Comparison of ENCODE assay signal across 9 cellular contexts in genomic region chr1:116769561-116769977, GRCh38. TPM values are rescaled to one million over a fixed set of nuclear protein-coding genes. Genes with fewer than 3 reads are reported as not detected.
A peak's percentile ranks its signal among the peaks of the same experiment; 100 is the strongest.
DNase-seq lines count a peak whose midpoint lies in the region; ATAC-seq and TF ChIP-seq lines count a peak whose summit lies in the region.
"Had no signal": no experiment of that assay in that cellular context is flagged by ENCODE, and none has a peak within 500 bp of the region (broad histone marks: within the 10 kb centered on the region; RNA-seq: fewer than 3 reads in every experiment).

No MANE protein-coding gene starts in this region.

- no peaks in the 10 kb centered on the region for H3K36me3 ChIP-seq in OCI-LY1 (ENCODE audit: insufficient read depth, low read length)

- no peaks in the 10 kb centered on the region for H3K9me3 ChIP-seq in OCI-LY1 (ENCODE audit: low read length)

- H3K9me2 ChIP-seq in OCI-LY1 (ENCODE audit: low read depth, low read length), result no peaks in the 10 kb centered on the region

- TF ChIP-seq CTCF in OCI-LY1 (IDR thresholded peaks at IDR 0.05; ENCODE audit: low read length) (no peak), omental fat pad (IDR thresholded peaks at IDR 0.05) (no peak)

- DNase-seq in activated naive CD4-positive, alpha-beta T cell treated with anti-CD3 and anti-CD28 coated beads, Interleukin-2, amount 50 U/mL, for 16 hours, result peak; percentile 73
- DNase-seq in stimulated activated CD8-positive, alpha-beta memory T cell treated with anti-CD3 and anti-CD28 coated beads, Interleukin-15, amount 100 ng/mL, for 1 hour (ENCODE audit: low read depth), result peak; percentile 25
- no peak for DNase-seq in NCI-H2196 (lab: John Stamatoyannopoulos, UW; ENCODE audit: unreplicated experiment)
- DNase-seq in omental fat pad (ENCODE audit: low spot score), result no peak
- DNase-seq in cerebellum (ENCODE audit: low spot score), result no peak

- peak overlapping the region; percentile 8; the same call in 1 of the 2 replicates for H3K4me2 ChIP-seq in OCI-LY1 (ENCODE audit: low read length)

- no peaks in the 10 kb centered on the region for H3F3A ChIP-seq in OCI-LY1 (ENCODE audit: insufficient read depth, low read length)

- no peaks in the 10 kb centered on the region for H3K27me3 ChIP-seq in OCI-LY1 (ENCODE audit: insufficient read depth, low read length)

- H2AFZ ChIP-seq in OCI-LY1 (ENCODE audit: low read length), result no peak overlapping the region

- H4K20me1 ChIP-seq in OCI-LY1 (ENCODE audit: insufficient read depth, low read length), result no peaks in the 10 kb centered on the region

- H3K4me3 ChIP-seq in OCI-LY1 (ENCODE audit: low read depth, low read length, poor library complexity, severe bottlenecking), result no peak overlapping the region
- H3K4me3 ChIP-seq: lung had no signal

- H3K4me1 ChIP-seq in OCI-LY1 (ENCODE audit: insufficient read depth, low read length, severe bottlenecking), result peaks cover 15% of the 10 kb centered on the region

- H3K79me2 ChIP-seq in OCI-LY1 (ENCODE audit: insufficient read depth, low read length), result no peaks in the 10 kb centered on the region

- no peak overlapping the region for H3K27ac ChIP-seq in OCI-LY1 (ENCODE audit: low read depth, low read length, poor library complexity, severe bottlenecking)

- H3K9ac ChIP-seq in OCI-LY1 (ENCODE audit: low read length), result no peak overlapping the region

- ATAC-seq in GM18508 (IDR thresholded peaks at IDR 0.05; ENCODE audit: insufficient read depth, unreplicated experiment), result peak; percentile 85
- ATAC-seq in HG02642 (IDR thresholded peaks at IDR 0.05; ENCODE audit: poor library complexity, unreplicated experiment), result peak; percentile 80
- ATAC-seq in omental fat pad (ENCODE audit: low FRiP score), result no peak

RNA-seq across cellular contexts. Expression of gene CD2, which starts 15.3 kb away (rescaled TPM):
- total RNA-seq in omental fat pad, result 1 to 10 TPM; 1.8 to 3.4 (median 2.6) TPM
- total RNA-seq in cerebellum, result not detected

Comparison
In these comparisons a context has a peak if more than half of its experiments do, and no peak if none do; other contexts are left out.
1. DNase-seq: peak in activated naive CD4-positive, alpha-beta T cell treated with anti-CD3 and anti-CD28 coated beads, Interleukin-2, amount 50 U/mL, for 16 hours (single experiment) and stimulated activated CD8-positive, alpha-beta memory T cell treated with anti-CD3 and anti-CD28 coated beads, Interleukin-15, amount 100 ng/mL, for 1 hour (single experiment); none in NCI-H2196 (single experiment), omental fat pad (single experiment) and cerebellum (single experiment).